1 cellular context compared by ENCODE assay signal in the genomic region with DNA sequence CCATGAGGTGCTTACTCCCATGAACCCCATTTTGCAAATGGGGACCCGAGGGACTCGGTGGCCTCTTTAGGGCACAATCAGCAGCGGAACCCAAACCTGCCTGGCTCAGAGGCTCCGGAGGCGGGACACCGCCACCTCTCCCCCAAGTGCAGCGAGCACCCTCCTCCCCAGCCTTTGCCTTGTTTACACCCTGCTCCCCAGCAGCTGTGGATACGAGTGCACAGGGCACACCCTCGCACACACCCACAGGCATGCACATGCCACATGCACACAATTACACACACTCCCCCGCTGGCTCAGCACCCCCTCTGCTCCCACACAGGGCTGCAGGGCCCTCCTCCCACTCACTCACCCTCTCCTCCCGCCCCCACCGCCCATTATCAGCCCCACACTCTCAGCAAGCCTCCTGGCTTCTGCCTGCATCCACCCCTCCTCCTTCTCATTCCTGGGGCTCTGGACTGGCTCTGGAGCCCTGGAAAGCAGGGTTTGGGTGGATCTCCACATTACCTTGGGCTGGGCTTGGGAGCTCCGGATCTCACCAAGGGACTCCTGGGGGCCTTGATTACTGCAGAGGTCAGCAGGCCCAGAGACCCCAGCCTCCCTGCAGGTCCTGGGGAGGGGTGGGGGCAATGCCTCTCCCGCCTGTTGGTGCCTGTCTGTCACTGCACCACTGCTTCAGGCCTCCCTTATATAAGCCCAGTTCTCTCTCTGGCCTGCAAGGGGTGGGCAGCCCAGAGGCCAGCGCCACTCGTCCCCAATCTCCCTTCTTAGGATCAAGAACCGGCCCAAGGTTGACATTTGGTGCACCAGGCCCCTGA.
TF ChIP-seq lines count a peak whose summit lies in the region.

No MANE protein-coding gene starts in this region.

TF ChIP-seq in K562, 482 proteins besides CTCF, POLR2A, EP300 and RAD21 (continued from another document and continues in another):
- TF ChIP-seq, protein P1, sequence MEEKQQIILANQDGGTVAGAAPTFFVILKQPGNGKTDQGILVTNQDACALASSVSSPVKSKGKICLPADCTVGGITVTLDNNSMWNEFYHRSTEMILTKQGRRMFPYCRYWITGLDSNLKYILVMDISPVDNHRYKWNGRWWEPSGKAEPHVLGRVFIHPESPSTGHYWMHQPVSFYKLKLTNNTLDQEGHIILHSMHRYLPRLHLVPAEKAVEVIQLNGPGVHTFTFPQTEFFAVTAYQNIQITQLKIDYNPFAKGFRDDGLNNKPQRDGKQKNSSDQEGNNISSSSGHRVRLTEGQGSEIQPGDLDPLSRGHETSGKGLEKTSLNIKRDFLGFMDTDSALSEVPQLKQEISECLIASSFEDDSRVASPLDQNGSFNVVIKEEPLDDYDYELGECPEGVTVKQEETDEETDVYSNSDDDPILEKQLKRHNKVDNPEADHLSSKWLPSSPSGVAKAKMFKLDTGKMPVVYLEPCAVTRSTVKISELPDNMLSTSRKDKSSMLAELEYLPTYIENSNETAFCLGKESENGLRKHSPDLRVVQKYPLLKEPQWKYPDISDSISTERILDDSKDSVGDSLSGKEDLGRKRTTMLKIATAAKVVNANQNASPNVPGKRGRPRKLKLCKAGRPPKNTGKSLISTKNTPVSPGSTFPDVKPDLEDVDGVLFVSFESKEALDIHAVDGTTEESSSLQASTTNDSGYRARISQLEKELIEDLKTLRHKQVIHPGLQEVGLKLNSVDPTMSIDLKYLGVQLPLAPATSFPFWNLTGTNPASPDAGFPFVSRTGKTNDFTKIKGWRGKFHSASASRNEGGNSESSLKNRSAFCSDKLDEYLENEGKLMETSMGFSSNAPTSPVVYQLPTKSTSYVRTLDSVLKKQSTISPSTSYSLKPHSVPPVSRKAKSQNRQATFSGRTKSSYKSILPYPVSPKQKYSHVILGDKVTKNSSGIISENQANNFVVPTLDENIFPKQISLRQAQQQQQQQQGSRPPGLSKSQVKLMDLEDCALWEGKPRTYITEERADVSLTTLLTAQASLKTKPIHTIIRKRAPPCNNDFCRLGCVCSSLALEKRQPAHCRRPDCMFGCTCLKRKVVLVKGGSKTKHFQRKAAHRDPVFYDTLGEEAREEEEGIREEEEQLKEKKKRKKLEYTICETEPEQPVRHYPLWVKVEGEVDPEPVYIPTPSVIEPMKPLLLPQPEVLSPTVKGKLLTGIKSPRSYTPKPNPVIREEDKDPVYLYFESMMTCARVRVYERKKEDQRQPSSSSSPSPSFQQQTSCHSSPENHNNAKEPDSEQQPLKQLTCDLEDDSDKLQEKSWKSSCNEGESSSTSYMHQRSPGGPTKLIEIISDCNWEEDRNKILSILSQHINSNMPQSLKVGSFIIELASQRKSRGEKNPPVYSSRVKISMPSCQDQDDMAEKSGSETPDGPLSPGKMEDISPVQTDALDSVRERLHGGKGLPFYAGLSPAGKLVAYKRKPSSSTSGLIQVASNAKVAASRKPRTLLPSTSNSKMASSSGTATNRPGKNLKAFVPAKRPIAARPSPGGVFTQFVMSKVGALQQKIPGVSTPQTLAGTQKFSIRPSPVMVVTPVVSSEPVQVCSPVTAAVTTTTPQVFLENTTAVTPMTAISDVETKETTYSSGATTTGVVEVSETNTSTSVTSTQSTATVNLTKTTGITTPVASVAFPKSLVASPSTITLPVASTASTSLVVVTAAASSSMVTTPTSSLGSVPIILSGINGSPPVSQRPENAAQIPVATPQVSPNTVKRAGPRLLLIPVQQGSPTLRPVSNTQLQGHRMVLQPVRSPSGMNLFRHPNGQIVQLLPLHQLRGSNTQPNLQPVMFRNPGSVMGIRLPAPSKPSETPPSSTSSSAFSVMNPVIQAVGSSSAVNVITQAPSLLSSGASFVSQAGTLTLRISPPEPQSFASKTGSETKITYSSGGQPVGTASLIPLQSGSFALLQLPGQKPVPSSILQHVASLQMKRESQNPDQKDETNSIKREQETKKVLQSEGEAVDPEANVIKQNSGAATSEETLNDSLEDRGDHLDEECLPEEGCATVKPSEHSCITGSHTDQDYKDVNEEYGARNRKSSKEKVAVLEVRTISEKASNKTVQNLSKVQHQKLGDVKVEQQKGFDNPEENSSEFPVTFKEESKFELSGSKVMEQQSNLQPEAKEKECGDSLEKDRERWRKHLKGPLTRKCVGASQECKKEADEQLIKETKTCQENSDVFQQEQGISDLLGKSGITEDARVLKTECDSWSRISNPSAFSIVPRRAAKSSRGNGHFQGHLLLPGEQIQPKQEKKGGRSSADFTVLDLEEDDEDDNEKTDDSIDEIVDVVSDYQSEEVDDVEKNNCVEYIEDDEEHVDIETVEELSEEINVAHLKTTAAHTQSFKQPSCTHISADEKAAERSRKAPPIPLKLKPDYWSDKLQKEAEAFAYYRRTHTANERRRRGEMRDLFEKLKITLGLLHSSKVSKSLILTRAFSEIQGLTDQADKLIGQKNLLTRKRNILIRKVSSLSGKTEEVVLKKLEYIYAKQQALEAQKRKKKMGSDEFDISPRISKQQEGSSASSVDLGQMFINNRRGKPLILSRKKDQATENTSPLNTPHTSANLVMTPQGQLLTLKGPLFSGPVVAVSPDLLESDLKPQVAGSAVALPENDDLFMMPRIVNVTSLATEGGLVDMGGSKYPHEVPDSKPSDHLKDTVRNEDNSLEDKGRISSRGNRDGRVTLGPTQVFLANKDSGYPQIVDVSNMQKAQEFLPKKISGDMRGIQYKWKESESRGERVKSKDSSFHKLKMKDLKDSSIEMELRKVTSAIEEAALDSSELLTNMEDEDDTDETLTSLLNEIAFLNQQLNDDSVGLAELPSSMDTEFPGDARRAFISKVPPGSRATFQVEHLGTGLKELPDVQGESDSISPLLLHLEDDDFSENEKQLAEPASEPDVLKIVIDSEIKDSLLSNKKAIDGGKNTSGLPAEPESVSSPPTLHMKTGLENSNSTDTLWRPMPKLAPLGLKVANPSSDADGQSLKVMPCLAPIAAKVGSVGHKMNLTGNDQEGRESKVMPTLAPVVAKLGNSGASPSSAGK (IDR thresholded peaks at IDR 0.05) = peak; percentile 20; the same call in 1 of the 2 replicates
- TF ChIP-seq CBFA2T3 (IDR thresholded peaks at IDR 0.05) (peak; percentile 63), KDM1A (IDR thresholded peaks at IDR 0.05) (peak in 1 of 2 experiments; percentile 86; a peak in 2 of 4 replicates), KDM4B (IDR thresholded peaks at IDR 0.05; ENCODE audit: borderline replicate concordance in 2 of 2, low read depth in 1 of 2) (0 out of 4 replicates have a peak, but pooled peaks of 1 of the 2 experiments have one; percentile 43), SNRNP70 (optimal IDR thresholded peaks at IDR 0.05; ENCODE audit: low read depth, low read length) (no peak), BHLHE40 (IDR thresholded peaks at IDR 0.05; ENCODE audit: low read length) (peak; percentile 94), VEZF1 (CRISPR knock-in tag; IDR thresholded peaks at IDR 0.05) (peak; percentile 95), EGR1 (conservative IDR thresholded peaks at IDR 0.05) (peak; percentile 96), BRD4 (IDR thresholded peaks at IDR 0.05) (no peak), E2F6 (IDR thresholded peaks at IDR 0.05; ENCODE audit: borderline replicate concordance in 1 of 2, extremely low read depth in 1 of 2, insufficient read depth in 1 of 2, insufficient read length in 1 of 2, low read depth in 1 of 2, low read length in 1 of 2, poor library complexity in 1 of 2, severe bottlenecking in 1 of 2) (peak in 1 of 2 experiments; percentile 6), UBTF (IDR thresholded peaks at IDR 0.05; ENCODE audit: borderline replicate concordance in 1 of 2, low read depth in 2 of 2, low read length in 2 of 2) (no peak), HNRNPH1 (optimal IDR thresholded peaks at IDR 0.05; ENCODE audit: low read depth, low read length) (no peak), ZFX (CRISPR knock-in tag; IDR thresholded peaks at IDR 0.05) (0 out of 2 replicates have a peak, but pooled peaks have one; percentile 15), NRF1 (conservative IDR thresholded peaks at IDR 0.05 in 1 of 2, IDR thresholded peaks at IDR 0.05 in 1 of 2) (peak; percentile 54 to 69), TCFL5 (CRISPR knock-in tag; conservative IDR thresholded peaks at IDR 0.05) (no peak), ARID3A (IDR thresholded peaks at IDR 0.05; ENCODE audit: borderline replicate concordance, low read depth, low read length) (no peak), CREM (IDR thresholded peaks at IDR 0.05; ENCODE audit: low read depth) (peak; percentile 43; the same call in 1 of the 2 replicates), FOXK2 (conservative IDR thresholded peaks at IDR 0.05 in 1 of 2, IDR thresholded peaks at IDR 0.05 in 1 of 2; ENCODE audit: low read depth in 2 of 2) (peak; percentile 91 to 96), GABPA (tag; conservative IDR thresholded peaks at IDR 0.05; ENCODE audit: low read depth) (no peak), MYNN (IDR thresholded peaks at IDR 0.05) (peak; percentile 55; the same call in 1 of the 2 replicates), MYNN (CRISPR knock-in tag; IDR thresholded peaks at IDR 0.05) (no peak), ZNF3 (CRISPR knock-in tag; IDR thresholded peaks at IDR 0.05) (no peak), ZNF766 (CRISPR knock-in tag; conservative IDR thresholded peaks at IDR 0.05) (0 out of 2 replicates have a peak, but pooled peaks have one; percentile 9), NCOR1 (IDR thresholded peaks at IDR 0.05) (peak; percentile 68; the same call in 1 of the 2 replicates), MAZ (CRISPR knock-in tag; conservative IDR thresholded peaks at IDR 0.05 in 1 of 2, IDR thresholded peaks at IDR 0.05 in 1 of 2) (peak in 1 of 2 experiments; percentile 58; a peak in 2 of 4 replicates), MAX (CRISPR knock-in tag; IDR thresholded peaks at IDR 0.05) (peak; percentile 42; the same call in 1 of the 2 replicates), HDAC1 (IDR thresholded peaks at IDR 0.05) (peak in 1 of 2 experiments; percentile 56; a peak in 2 of 4 replicates), ZNF644 (tag; IDR thresholded peaks at IDR 0.05; ENCODE audit: low read depth) (no peak), RBM34 (IDR thresholded peaks at IDR 0.05; ENCODE audit: borderline replicate concordance, insufficient read depth, low read length) (no peak), SREBF1 (IDR thresholded peaks at IDR 0.05; ENCODE audit: borderline replicate concordance, low read depth, low read length) (no peak)
- TF ChIP-seq, protein P2, sequence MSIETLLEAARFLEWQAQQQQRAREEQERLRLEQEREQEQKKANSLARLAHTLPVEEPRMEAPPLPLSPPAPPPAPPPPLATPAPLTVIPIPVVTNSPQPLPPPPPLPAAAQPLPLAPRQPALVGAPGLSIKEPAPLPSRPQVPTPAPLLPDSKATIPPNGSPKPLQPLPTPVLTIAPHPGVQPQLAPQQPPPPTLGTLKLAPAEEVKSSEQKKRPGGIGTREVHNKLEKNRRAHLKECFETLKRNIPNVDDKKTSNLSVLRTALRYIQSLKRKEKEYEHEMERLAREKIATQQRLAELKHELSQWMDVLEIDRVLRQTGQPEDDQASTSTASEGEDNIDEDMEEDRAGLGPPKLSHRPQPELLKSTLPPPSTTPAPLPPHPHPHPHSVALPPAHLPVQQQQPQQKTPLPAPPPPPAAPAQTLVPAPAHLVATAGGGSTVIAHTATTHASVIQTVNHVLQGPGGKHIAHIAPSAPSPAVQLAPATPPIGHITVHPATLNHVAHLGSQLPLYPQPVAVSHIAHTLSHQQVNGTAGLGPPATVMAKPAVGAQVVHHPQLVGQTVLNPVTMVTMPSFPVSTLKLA (conservative IDR thresholded peaks at IDR 0.05) = peak; percentile 65 to 80
- TF ChIP-seq, protein P3, sequence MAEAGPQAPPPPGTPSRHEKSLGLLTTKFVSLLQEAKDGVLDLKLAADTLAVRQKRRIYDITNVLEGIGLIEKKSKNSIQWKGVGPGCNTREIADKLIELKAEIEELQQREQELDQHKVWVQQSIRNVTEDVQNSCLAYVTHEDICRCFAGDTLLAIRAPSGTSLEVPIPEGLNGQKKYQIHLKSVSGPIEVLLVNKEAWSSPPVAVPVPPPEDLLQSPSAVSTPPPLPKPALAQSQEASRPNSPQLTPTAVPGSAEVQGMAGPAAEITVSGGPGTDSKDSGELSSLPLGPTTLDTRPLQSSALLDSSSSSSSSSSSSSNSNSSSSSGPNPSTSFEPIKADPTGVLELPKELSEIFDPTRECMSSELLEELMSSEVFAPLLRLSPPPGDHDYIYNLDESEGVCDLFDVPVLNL (CRISPR knock-in tag; IDR thresholded peaks at IDR 0.05; ENCODE audit: low read depth) = no peak
